ENCODE assay signal across 23 cellular contexts in the genomic region with DNA sequence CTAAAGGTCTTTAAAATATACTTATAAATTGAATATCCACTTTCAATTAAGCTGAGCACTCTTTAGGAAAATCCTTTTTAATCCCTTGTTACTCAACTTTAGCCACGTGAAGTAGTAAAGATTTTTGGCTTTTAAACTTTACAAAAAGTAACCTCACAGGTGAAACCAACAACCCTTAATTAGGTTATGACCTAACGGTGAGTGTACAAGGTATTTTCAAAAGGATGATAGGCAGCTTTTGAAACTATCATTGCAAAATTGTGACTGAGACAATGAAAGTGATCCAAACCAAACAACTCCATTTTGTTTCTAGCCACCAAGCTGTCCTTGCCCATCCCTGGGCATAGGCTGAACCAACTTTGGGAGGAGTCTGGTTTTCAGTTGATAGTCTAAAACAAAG.
A peak's percentile ranks its signal among the peaks of the same experiment; 100 is the strongest.
DNase-seq lines count a peak whose midpoint lies in the region; ATAC-seq and TF ChIP-seq lines count a peak whose summit lies in the region.
"Had no signal": no experiment of that assay in that cellular context is flagged by ENCODE, and none has a peak within 500 bp of the region (broad histone marks: within the 10 kb centered on the region; RNA-seq: fewer than 3 reads in every experiment).

No MANE protein-coding gene starts in this region.

- CTCF ChIA-PET in PC-3 (lab: Charles Lee), result no interaction called here

- H3K27ac Mint-ChIP-seq in HFFc6, result 0 out of 2 replicates have a peak overlapping the region, but pooled peaks have one; percentile 90
- H3K27ac Mint-ChIP-seq: CD14-positive monocyte; CD4-positive, alpha-beta memory T cell; CD4-positive, CD25-positive, alpha-beta regulatory T cell; CD8-positive, alpha-beta memory T cell had no signal

- no peak for TF ChIP-seq CTCF in HFFc6 (IDR thresholded peaks at IDR 0.05)
- TF ChIP-seq CTCF in KMS-11 (conservative IDR thresholded peaks at IDR 0.05; ENCODE audit: low read depth, low read length), result no peak
- no peak for TF ChIP-seq CTCF in PC-3 (conservative IDR thresholded peaks at IDR 0.05; ENCODE audit: low read depth, low read length)
- no peak for TF ChIP-seq CTCF in epithelial cell of esophagus (IDR thresholded peaks at IDR 0.05; ENCODE audit: insufficient read depth, low read depth, low read length, missing control alignments)

- H3K27ac ChIP-seq in KMS-11 (peak overlapping the region; percentile 61; the same call in 1 of the 2 replicates), PC-3 (ENCODE audit: low read length) (peak overlapping the region; percentile 60)
- H3K27ac ChIP-seq: BLaER1 had no signal

- POLR2A ChIA-PET in PC-3 (lab: Charles Lee; ENCODE audit: unreplicated experiment), result no interaction called here

- H3K27me3 ChIP-seq in KMS-11 (ENCODE audit: insufficient read depth, low read depth), result no peaks in the 10 kb centered on the region
- no peaks in the 10 kb centered on the region for H3K27me3 ChIP-seq in PC-3 (ENCODE audit: low read length)
- H3K27me3 ChIP-seq: BE2C, BLaER1 had no signal

- intact Hi-C loops in PC-3 (cut with micrococcal nuclease), result no loop called here

- H3K36me3 ChIP-seq in KMS-11 (ENCODE audit: insufficient read depth) (no peaks in the 10 kb centered on the region), PC-3 (ENCODE audit: low read depth, low read length) (no peaks in the 10 kb centered on the region)
- H3K36me3 ChIP-seq: BE2C, BLaER1 had no signal

- H3K4me3 ChIP-seq in KMS-11 (IDR thresholded peaks at IDR 0.05; ENCODE audit: insufficient read depth, low read depth, low read length) (no peak overlapping the region), PC-3 (ENCODE audit: low read length) (no peak overlapping the region), epithelial cell of esophagus (ENCODE audit: low read length) (no peak overlapping the region)
- H3K4me3 ChIP-seq: BLaER1, GM12878 had no signal

- DNase-seq in HFFc6 (no peak), PC-3 (peak; percentile 59), epithelial cell of esophagus (ENCODE audit: low read depth) (peak; percentile 64), nucleus accumbens (lab: John Stamatoyannopoulos, UW) (no peak)
- DNase-seq in stimulated activated CD8-positive, alpha-beta memory T cell treated with anti-CD3 and anti-CD28 coated beads, Interleukin-4, amount 100 ng/mL, for 48 hours, result no peak
- DNase-seq in activated CD8-positive, alpha-beta memory T cell treated with anti-CD3 and anti-CD28 coated beads, Interleukin-2, amount 50 U/mL, for 48 hours, result no peak
- DNase-seq: 8988T; ACHN; BE2C; C1 segment of cervical spinal cord; CD4-positive, alpha-beta memory T cell; CD4-positive, CD25-positive, alpha-beta regulatory T cell; CD8-positive, alpha-beta memory T cell; COR-L47; DMS 273 treated with DMSO at 0.1 percent for 48 hours; DMS153; DMS53; DMS79; GDM1 had no signal

- peak overlapping the region; percentile 53 for H2AFZ ChIP-seq in KMS-11 (ENCODE audit: low read depth)
- peak overlapping the region; percentile 45; the same call in 1 of the 2 replicates for H2AFZ ChIP-seq in PC-3 (ENCODE audit: low read length)

- no peaks in the 10 kb centered on the region for H3F3A ChIP-seq in PC-3 (ENCODE audit: low read length, unreplicated experiment)

- H3K36me3 Mint-ChIP-seq in HFFc6 (ENCODE audit: low read depth), result peaks cover 9% of the 10 kb centered on the region; the same call in 1 of the 2 replicates
- H3K36me3 Mint-ChIP-seq: CD14-positive monocyte; CD4-positive, alpha-beta memory T cell; CD4-positive, CD25-positive, alpha-beta regulatory T cell; CD8-positive, alpha-beta memory T cell had no signal

- H3K4me2 ChIP-seq in KMS-11 (peak overlapping the region; percentile 12; the same call in 1 of the 2 replicates), PC-3 (ENCODE audit: low read length) (no peak overlapping the region)
- H3K4me2 ChIP-seq: BLaER1 had no signal

- peaks cover 29% of the 10 kb centered on the region for H3K4me1 ChIP-seq in KMS-11 (ENCODE audit: low read depth, poor library complexity, severe bottlenecking)
- H3K4me1 ChIP-seq in PC-3 (ENCODE audit: insufficient read depth, low read length), result peaks cover 12% of the 10 kb centered on the region; the same call in 1 of the 2 replicates
- H3K4me1 ChIP-seq: BE2C, BLaER1 had no signal

- H4K20me1 ChIP-seq in KMS-11 (ENCODE audit: insufficient read depth) (no peaks in the 10 kb centered on the region), PC-3 (ENCODE audit: low read length) (no peaks in the 10 kb centered on the region)
- H4K20me1 ChIP-seq: BLaER1 had no signal

- H3K27me3 Mint-ChIP-seq in HFFc6 (ENCODE audit: insufficient read depth), result no peaks in the 10 kb centered on the region
- H3K27me3 Mint-ChIP-seq: CD4-positive, alpha-beta memory T cell; CD4-positive, CD25-positive, alpha-beta regulatory T cell; CD8-positive, alpha-beta memory T cell had no signal

- BruUV-seq in PC-3 (replicated peaks; lab: Mats Ljungman, UMichigan), result no TSS peak

- no peaks in the 10 kb centered on the region for H3K79me2 ChIP-seq in KMS-11 (ENCODE audit: insufficient read depth, low read depth)
- H3K79me2 ChIP-seq in PC-3 (ENCODE audit: low read length), result no peaks in the 10 kb centered on the region

- no peaks in the 10 kb centered on the region for H3K9me3 ChIP-seq in PC-3 (ENCODE audit: low read length)
- H3K9me3 ChIP-seq: BE2C, BLaER1 had no signal

- peaks cover 15% of the 10 kb centered on the region for H3K9me3 Mint-ChIP-seq in HFFc6

- ATAC-seq in PC-3, result no peak
- ATAC-seq: GM12878 had no signal

- H3K4me3 Mint-ChIP-seq in HFFc6, result no peak overlapping the region
- H3K4me3 Mint-ChIP-seq: CD14-positive monocyte; CD4-positive, alpha-beta memory T cell; CD4-positive, CD25-positive, alpha-beta regulatory T cell; CD8-positive, alpha-beta memory T cell had no signal

- no peaks in the 10 kb centered on the region for H3K9me2 ChIP-seq in PC-3 (replicated peaks; ENCODE audit: low read length)

- peaks cover 27% of the 10 kb centered on the region for H3K4me1 Mint-ChIP-seq in HFFc6 (ENCODE audit: low read depth)
- H3K4me1 Mint-ChIP-seq: CD14-positive monocyte; CD4-positive, alpha-beta memory T cell; CD4-positive, CD25-positive, alpha-beta regulatory T cell; CD8-positive, alpha-beta memory T cell had no signal

- H3K9ac ChIP-seq in KMS-11, result no peak overlapping the region
- H3K9ac ChIP-seq in PC-3 (ENCODE audit: low read length), result no peak overlapping the region
- H3K9ac ChIP-seq: BLaER1 had no signal

Comparison
In these comparisons a context has a peak if more than half of its experiments do, and no peak if none do; other contexts are left out.
1. DNase-seq: peak in PC-3 (single experiment) and epithelial cell of esophagus (single experiment); none in HFFc6 (single experiment), stimulated activated CD8-positive, alpha-beta memory T cell treated with anti-CD3 and anti-CD28 coated beads, Interleukin-4, amount 100 ng/mL, for 48 hours (single experiment), activated CD8-positive, alpha-beta memory T cell treated with anti-CD3 and anti-CD28 coated beads, Interleukin-2, amount 50 U/mL, for 48 hours (single experiment) and nucleus accumbens (0 of 56).